Comparison of ENCODE assay signal across 20 cellular contexts in the genomic region with DNA sequence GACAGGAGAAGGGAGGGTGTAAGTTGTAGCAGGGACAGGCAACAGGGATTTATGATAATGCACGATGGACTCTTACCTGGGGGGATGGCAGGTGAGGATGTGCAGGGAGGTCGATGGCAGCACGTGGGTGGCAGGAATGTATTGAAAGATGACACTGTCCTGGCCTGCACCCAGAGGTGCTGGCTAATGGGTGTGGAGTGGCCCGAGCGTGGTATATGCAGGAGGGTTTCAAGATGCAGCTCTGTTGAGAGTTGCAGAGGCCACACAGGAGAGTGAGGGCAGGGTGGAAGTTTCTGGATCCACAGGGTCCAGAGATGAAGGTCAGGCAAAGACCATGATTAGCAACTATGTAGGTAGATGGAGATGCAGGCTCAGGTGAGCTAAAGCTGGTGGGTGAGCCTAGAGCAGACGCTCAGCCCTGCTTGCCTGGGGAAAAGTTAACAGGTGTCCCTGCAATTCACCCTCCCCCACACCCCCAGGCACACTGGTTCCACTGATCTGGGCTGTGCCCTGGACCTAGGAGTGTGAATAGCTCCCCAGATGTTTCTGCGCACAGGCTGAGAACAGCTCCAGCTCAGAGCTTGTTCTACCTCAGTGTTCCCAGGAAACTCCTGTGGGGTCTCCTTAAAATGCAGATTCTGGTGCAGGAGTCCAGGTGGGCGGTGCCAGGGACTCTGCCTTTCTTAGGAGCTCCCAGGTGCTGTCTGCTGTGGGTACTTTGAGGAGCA.
"Had no signal": no experiment of that assay in that cellular context is flagged by ENCODE, and none has a peak within 500 bp of the region (broad histone marks: within the 10 kb centered on the region; RNA-seq: fewer than 3 reads in every experiment).

No MANE protein-coding gene starts in this region.

- H3K4me1 ChIP-seq: prostate gland, tibial nerve had no signal

- DNase-seq: activated CD4-positive, alpha-beta T cell treated with anti-CD3 and anti-CD28 coated beads, Interleukin-2, amount 10 ng/mL, durations not matched to agents 7 days and 5 days; activated CD4-positive, CD25-positive, alpha-beta regulatory T cell treated with anti-CD3 and anti-CD28 coated beads, Interleukin-2, amount 50 U/mL, for 72 hours; activated CD8-positive, alpha-beta T cell treated with anti-CD3 and anti-CD28 coated beads for 36 hours; activated naive CD4-positive, alpha-beta T cell; activated T-cell treated with anti-CD3 and anti-CD28 coated beads, Interleukin-2, amount 50 U/mL, for 4 hours; amniotic stem cell; effector CD4-positive, alpha-beta T cell; islet precursor cell; left cardiac atrium; spleen; stimulated activated CD4-positive, alpha-beta T cell treated with anti-CD3 and anti-CD28 coated beads, Interleukin-4, amount 100 ng/mL, for 1 hour; T-helper 1 cell; WERI-Rb-1 had no signal

- H3K9me3 ChIP-seq: heart left ventricle, prostate gland, spleen had no signal

- H3K27me3 ChIP-seq: heart left ventricle, tibial nerve had no signal

- H3K9me3 Mint-ChIP-seq: activated CD4-positive, alpha-beta T cell treated with anti-CD3 and anti-CD28 coated beads, Interleukin-2, amount 10 ng/mL, durations not matched to agents 7 days and 5 days; activated CD8-positive, alpha-beta T cell treated with anti-CD3 and anti-CD28 coated beads for 36 hours; activated T-cell treated with anti-CD3 and anti-CD28 coated beads, Interleukin-2, amount 50 U/mL, for 4 hours; activated T-helper 2 cell treated with anti-CD3 and anti-CD28 coated beads, Interferon-gamma antibody, Interleukin-2, Interleukin-4, amounts not matched to agents 10 μg/mL and 5 μg/mL and 100 μg/mL, durations not matched to agents 14 hours and 24 hours and 36 hours; neural crest cell; stimulated activated naive CD8-positive, alpha-beta T cell treated with anti-CD3 and anti-CD28 coated beads, Interleukin-15, Interleukin-2, amounts not matched to agents 100 ng/mL and 50 ng/mL, for 24 hours had no signal

- H3K27ac Mint-ChIP-seq: activated CD4-positive, alpha-beta T cell treated with anti-CD3 and anti-CD28 coated beads, Interleukin-2, amount 10 ng/mL, durations not matched to agents 7 days and 5 days; activated CD8-positive, alpha-beta T cell treated with anti-CD3 and anti-CD28 coated beads for 36 hours; activated naive CD8-positive, alpha-beta T cell; activated T-helper 2 cell treated with anti-CD3 and anti-CD28 coated beads, Interferon-gamma antibody, Interleukin-2, Interleukin-4, amounts not matched to agents 10 μg/mL and 5 μg/mL and 100 μg/mL, durations not matched to agents 14 hours and 24 hours and 36 hours; stimulated activated naive CD8-positive, alpha-beta T cell treated with anti-CD3 and anti-CD28 coated beads, Interleukin-15, Interleukin-2, amounts not matched to agents 100 ng/mL and 50 ng/mL, for 24 hours had no signal

- H3K27ac ChIP-seq: heart left ventricle, prostate gland, spleen, tibial nerve, WERI-Rb-1 had no signal

- H3K4me3 Mint-ChIP-seq: activated CD4-positive, alpha-beta T cell treated with anti-CD3 and anti-CD28 coated beads, Interleukin-2, amount 10 ng/mL, durations not matched to agents 7 days and 5 days; activated CD8-positive, alpha-beta T cell treated with anti-CD3 and anti-CD28 coated beads for 36 hours; activated naive CD8-positive, alpha-beta T cell; activated T-cell treated with anti-CD3 and anti-CD28 coated beads, Interleukin-2, amount 50 U/mL, for 4 hours; neural crest cell; stimulated activated naive CD8-positive, alpha-beta T cell treated with anti-CD3 and anti-CD28 coated beads, Interleukin-15, Interleukin-2, amounts not matched to agents 100 ng/mL and 50 ng/mL, for 24 hours had no signal

- H3K36me3 Mint-ChIP-seq: activated naive CD8-positive, alpha-beta T cell had no signal

- H3K4me3 ChIP-seq: heart left ventricle, prostate gland, spleen, tibial nerve had no signal

- ATAC-seq: activated CD8-positive, alpha-beta T cell treated with anti-CD3 and anti-CD28 coated beads for 36 hours; activated T-cell treated with anti-CD3 and anti-CD28 coated beads, Interleukin-2, amount 50 U/mL, for 4 hours; heart left ventricle; left cardiac atrium had no signal

- H3K36me3 ChIP-seq: heart left ventricle, prostate gland, spleen, tibial nerve, WERI-Rb-1 had no signal

- H3K4me1 Mint-ChIP-seq: activated CD4-positive, alpha-beta T cell treated with anti-CD3 and anti-CD28 coated beads, Interleukin-2, amount 10 ng/mL, durations not matched to agents 7 days and 5 days had no signal
